Comparison of ENCODE assay signal across 29 cellular contexts in the genomic region with DNA sequence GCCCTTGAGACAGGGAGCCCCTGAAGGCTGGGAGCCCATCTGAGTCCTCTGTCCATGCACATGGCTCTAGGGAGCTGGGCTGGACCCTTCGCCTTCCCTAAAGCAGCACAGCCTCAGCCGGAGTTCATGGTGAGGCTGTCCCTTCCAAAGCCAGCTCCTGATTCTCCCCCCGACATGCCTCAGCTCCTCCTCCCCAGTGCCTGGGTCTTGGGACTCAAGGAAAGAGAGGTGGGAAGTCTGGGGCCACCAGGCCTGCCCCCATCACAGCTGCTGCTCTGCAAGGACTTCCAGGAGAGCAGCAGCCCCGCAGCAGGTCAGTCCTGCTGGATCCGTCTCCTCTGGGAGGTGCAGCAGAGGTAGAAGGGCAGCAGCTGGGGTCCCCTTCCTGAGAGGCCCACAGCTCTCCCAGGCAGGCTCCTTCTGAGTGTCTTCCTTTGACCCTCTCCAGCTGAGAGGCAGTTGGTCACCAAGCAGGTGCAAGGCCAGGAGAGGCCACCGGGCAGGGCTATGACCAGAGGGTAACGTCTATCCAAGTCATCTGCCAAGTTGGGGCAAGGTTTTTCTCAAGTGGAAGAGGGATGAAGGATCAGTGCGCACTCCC.
"Had no signal": no experiment of that assay in that cellular context is flagged by ENCODE, and none has a peak within 500 bp of the region (broad histone marks: within the 10 kb centered on the region; RNA-seq: fewer than 3 reads in every experiment).

No MANE protein-coding gene starts in this region.

- H3K9me3 ChIP-seq: ascending aorta, Peyer's patch had no signal

- H3K9me3 Mint-ChIP-seq: activated CD4-positive, alpha-beta T cell treated with anti-CD3 and anti-CD28 coated beads, Interleukin-2, amount 10 ng/mL, durations not matched to agents 7 days and 5 days; activated naive CD4-positive, alpha-beta T cell treated with anti-CD3 and anti-CD28 coated beads, Interleukin-2, amount 50 U/mL, for 24 hours; activated naive CD8-positive, alpha-beta T cell treated with anti-CD3 and anti-CD28 coated beads, Interleukin-2, amount 10 ng/mL, durations not matched to agents 7 days and 5 days; activated T-cell treated with anti-CD3 and anti-CD28 coated beads, Interleukin-2, amount 50 U/mL, for 24 hours; activated T-helper 2 cell treated with anti-CD3 and anti-CD28 coated beads, Interferon-gamma antibody, Interleukin-2, Interleukin-4, amounts not matched to agents 10 μg/mL and 5 μg/mL and 100 μg/mL, durations not matched to agents 14 hours and 24 hours and 36 hours; IgD-negative memory B cell had no signal

- DNase-seq: activated CD4-positive, alpha-beta T cell treated with anti-CD3 and anti-CD28 coated beads for 36 hours; activated CD4-positive, alpha-beta T cell treated with anti-CD3 and anti-CD28 coated beads, Interleukin-2, amount 10 ng/mL, durations not matched to agents 7 days and 5 days; activated CD4-positive, alpha-beta T cell treated with anti-CD3 and anti-CD28 coated beads, Interleukin-2, amount 50 U/mL, for 48 hours; activated CD8-positive, alpha-beta T cell treated with anti-CD3 and anti-CD28 coated beads, Interleukin-2, amount 10 ng/mL, durations not matched to agents 7 days and 5 days; activated gamma-delta T cell; activated naive CD4-positive, alpha-beta T cell treated with Interleukin-2 at 50 U/mL for 16 hours; activated naive CD8-positive, alpha-beta T cell treated with anti-CD3 and anti-CD28 coated beads, Interleukin-2, amount 10 ng/mL, durations not matched to agents 7 days and 5 days; activated T-cell treated with anti-CD3 and anti-CD28 coated beads, Interleukin-2, amount 50 U/mL, for 24 hours; amygdala; KBM-7; NCI-H1048; NCI-H1105 treated with DMSO at 0.1 percent for 48 hours; NCI-H1436; NCI-H1694 treated with DMSO at 0.1 percent for 48 hours; NCI-H2029; NCI-H524 treated with DMSO at 0.1 percent for 48 hours; NK-92 treated with Interleukin-12 subunit alpha and Interleukin-12 subunit beta, amount 100 ng/mL, for 24 hours; PC-3; Peyer's patch; RPMI8226; SIG-M5; T-helper 1 cell; T-helper 2 cell; T1000 had no signal

- H3K36me3 ChIP-seq: ascending aorta, cardiac muscle cell, Peyer's patch had no signal

- H3K27me3 ChIP-seq: ascending aorta, Peyer's patch had no signal

- H3K4me1 Mint-ChIP-seq: activated CD4-positive, alpha-beta T cell treated with anti-CD3 and anti-CD28 coated beads for 36 hours; activated CD4-positive, alpha-beta T cell treated with anti-CD3 and anti-CD28 coated beads, Interleukin-2, amount 10 ng/mL, durations not matched to agents 7 days and 5 days; activated naive CD4-positive, alpha-beta T cell treated with anti-CD3 and anti-CD28 coated beads, Interleukin-2, amount 50 U/mL, for 24 hours; activated naive CD8-positive, alpha-beta T cell treated with anti-CD3 and anti-CD28 coated beads, Interleukin-2, amount 10 ng/mL, durations not matched to agents 7 days and 5 days; IgD-negative memory B cell had no signal

- ATAC-seq: activated CD4-positive, alpha-beta T cell treated with anti-CD3 and anti-CD28 coated beads for 36 hours; activated CD8-positive, alpha-beta T cell treated with anti-CD3 and anti-CD28 coated beads, Interleukin-2, amount 10 ng/mL, durations not matched to agents 7 days and 5 days; PC-3 had no signal

- H3K4me3 Mint-ChIP-seq: activated CD4-positive, alpha-beta T cell treated with anti-CD3 and anti-CD28 coated beads for 36 hours; activated CD4-positive, alpha-beta T cell treated with anti-CD3 and anti-CD28 coated beads, Interleukin-2, amount 10 ng/mL, durations not matched to agents 7 days and 5 days; activated CD8-positive, alpha-beta T cell treated with anti-CD3 and anti-CD28 coated beads, Interleukin-2, amount 10 ng/mL, durations not matched to agents 7 days and 5 days; activated naive CD4-positive, alpha-beta T cell treated with anti-CD3 and anti-CD28 coated beads, Interleukin-2, amount 50 U/mL, for 24 hours; activated naive CD8-positive, alpha-beta T cell treated with anti-CD3 and anti-CD28 coated beads, Interleukin-2, amount 10 ng/mL, durations not matched to agents 7 days and 5 days; activated T-cell treated with anti-CD3 and anti-CD28 coated beads, Interleukin-2, amount 50 U/mL, for 24 hours; IgD-negative memory B cell had no signal

- H3K27ac Mint-ChIP-seq: activated CD4-positive, alpha-beta T cell treated with anti-CD3 and anti-CD28 coated beads for 36 hours; activated CD4-positive, alpha-beta T cell treated with anti-CD3 and anti-CD28 coated beads, Interleukin-2, amount 10 ng/mL, durations not matched to agents 7 days and 5 days; activated CD8-positive, alpha-beta T cell treated with anti-CD3 and anti-CD28 coated beads, Interleukin-2, amount 10 ng/mL, durations not matched to agents 7 days and 5 days; activated naive CD4-positive, alpha-beta T cell treated with anti-CD3 and anti-CD28 coated beads, Interleukin-2, amount 50 U/mL, for 24 hours; activated naive CD8-positive, alpha-beta T cell treated with anti-CD3 and anti-CD28 coated beads, Interleukin-2, amount 10 ng/mL, durations not matched to agents 7 days and 5 days; activated T-cell treated with anti-CD3 and anti-CD28 coated beads, Interleukin-2, amount 50 U/mL, for 24 hours; activated T-helper 2 cell treated with anti-CD3 and anti-CD28 coated beads, Interferon-gamma antibody, Interleukin-2, Interleukin-4, amounts not matched to agents 10 μg/mL and 5 μg/mL and 100 μg/mL, durations not matched to agents 14 hours and 24 hours and 36 hours had no signal

- H3K27ac ChIP-seq: ascending aorta, cardiac muscle cell, Peyer's patch had no signal

- H3K4me3 ChIP-seq: ascending aorta, cardiac muscle cell, Peyer's patch had no signal

- H3K36me3 Mint-ChIP-seq: activated naive CD4-positive, alpha-beta T cell treated with anti-CD3 and anti-CD28 coated beads, Interleukin-2, amount 50 U/mL, for 24 hours; activated naive CD8-positive, alpha-beta T cell treated with anti-CD3 and anti-CD28 coated beads, Interleukin-2, amount 10 ng/mL, durations not matched to agents 7 days and 5 days had no signal

- H3K4me1 ChIP-seq: ascending aorta, Peyer's patch had no signal
